ENCODE assay signal across 17 cellular contexts in the genomic region with DNA sequence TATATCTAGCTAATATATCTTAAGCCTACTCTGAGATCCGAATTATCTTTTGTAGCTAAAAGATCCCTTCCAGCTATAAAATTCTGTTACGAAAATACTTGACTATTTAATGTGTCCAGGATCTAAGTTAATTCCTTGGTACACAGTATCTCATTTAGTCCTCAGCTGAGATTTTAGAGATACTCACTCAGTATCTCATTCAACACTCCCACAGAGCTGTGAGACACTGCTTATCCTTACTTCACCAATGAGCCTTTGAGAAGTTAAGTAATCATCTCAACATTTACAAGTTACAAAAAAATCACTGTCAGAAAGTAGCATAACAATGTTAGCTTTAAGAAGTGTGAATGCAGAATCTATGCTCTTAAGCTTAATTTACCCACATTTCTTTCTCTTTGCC.
"Had no signal": no experiment of that assay in that cellular context is flagged by ENCODE, and none has a peak within 500 bp of the region (broad histone marks: within the 10 kb centered on the region; RNA-seq: fewer than 3 reads in every experiment).

No MANE protein-coding gene starts in this region.

- H3K4me1 Mint-ChIP-seq: central memory CD8-positive, alpha-beta T cell; stimulated activated naive B cell treated with anti-CD40 and anti-IgM and Interleukin-4, amounts not matched to agents 10 μg/mL and 1 μg/mL and 100 μg/mL, for 72 hours; stimulated activated naive CD8-positive, alpha-beta T cell treated with anti-CD3 and anti-CD28 coated beads, Interleukin-15, amount 100 ng/mL, for 72 hours had no signal

- H3K27me3 Mint-ChIP-seq: central memory CD8-positive, alpha-beta T cell had no signal

- H3K4me3 ChIP-seq: right atrium auricular region, skin epidermis, testis had no signal

- H3K27ac ChIP-seq: right atrium auricular region, skin epidermis, testis had no signal

- H3K4me3 Mint-ChIP-seq: central memory CD8-positive, alpha-beta T cell; stimulated activated naive B cell treated with anti-CD40 and anti-IgM and Interleukin-4, amounts not matched to agents 10 μg/mL and 1 μg/mL and 100 μg/mL, for 72 hours; stimulated activated naive CD8-positive, alpha-beta T cell treated with anti-CD3 and anti-CD28 coated beads, Interleukin-15, amount 100 ng/mL, for 72 hours had no signal

- H3K9me3 Mint-ChIP-seq: central memory CD8-positive, alpha-beta T cell; nephron; stimulated activated naive B cell treated with anti-CD40 and anti-IgM and Interleukin-4, amounts not matched to agents 10 μg/mL and 1 μg/mL and 100 μg/mL, for 72 hours; stimulated activated naive CD8-positive, alpha-beta T cell treated with anti-CD3 and anti-CD28 coated beads, Interleukin-15, amount 100 ng/mL, for 72 hours had no signal

- H3K27ac Mint-ChIP-seq: stimulated activated naive B cell treated with anti-CD40 and anti-IgM and Interleukin-4, amounts not matched to agents 10 μg/mL and 1 μg/mL and 100 μg/mL, for 72 hours; stimulated activated naive CD8-positive, alpha-beta T cell treated with anti-CD3 and anti-CD28 coated beads, Interleukin-15, amount 100 ng/mL, for 72 hours had no signal

- H3K36me3 Mint-ChIP-seq: stimulated activated naive B cell treated with anti-CD40 and anti-IgM and Interleukin-4, amounts not matched to agents 10 μg/mL and 1 μg/mL and 100 μg/mL, for 72 hours had no signal

- H3K9me3 ChIP-seq: heart left ventricle, right atrium auricular region, sigmoid colon, testis, tibial nerve had no signal

- DNase-seq: cortex of kidney; effector memory CD4-positive, alpha-beta T cell; heart left ventricle; hypothalamus; posterior cingulate gyrus; sigmoid colon; stimulated activated CD4-positive, alpha-beta T cell treated with anti-CD3 and anti-CD28 coated beads, Interleukin-2, amount 100 ng/mL, for 24 hours; stimulated activated CD4-positive, alpha-beta T cell treated with anti-CD3 and anti-CD28 coated beads, Interleukin-4, amount 100 ng/mL, for 4 hours; stimulated activated naive B cell treated with anti-CD40 and anti-IgM and Interleukin-4, amounts not matched to agents 10 μg/mL and 1 μg/mL and 100 μg/mL, for 72 hours; stimulated activated naive CD8-positive, alpha-beta T cell treated with anti-CD3 and anti-CD28 coated beads, Interleukin-15, amount 100 ng/mL, for 72 hours; testis had no signal

- ATAC-seq: esophagus mucosa; stimulated activated naive B cell treated with anti-CD40 and anti-IgM and Interleukin-4, amounts not matched to agents 10 μg/mL and 1 μg/mL and 100 μg/mL, for 72 hours; stimulated activated naive CD8-positive, alpha-beta T cell treated with anti-CD3 and anti-CD28 coated beads, Interleukin-15, amount 100 ng/mL, for 72 hours had no signal

- H3K27me3 ChIP-seq: heart left ventricle, right atrium auricular region, sigmoid colon, testis, tibial nerve had no signal
